ENCODE assay signal across 15 cellular contexts in genomic region chr17:35769895-35770486, GRCh38. TPM values are rescaled to one million over a fixed set of nuclear protein-coding genes. Genes with fewer than 3 reads are reported as not detected.
DNase-seq lines count a peak whose midpoint lies in the region; ATAC-seq, FAIRE-seq and TF ChIP-seq lines count a peak whose summit lies in the region.
"Had no signal": no experiment of that assay in that cellular context is flagged by ENCODE, and none has a peak within 500 bp of the region (broad histone marks: within the 10 kb centered on the region; RNA-seq: fewer than 3 reads in every experiment).

No MANE protein-coding gene starts in this region.

- no peak overlapping the region for H3K9ac ChIP-seq in K562 (ENCODE audit: insufficient read depth in 1 of 2, low read depth in 2 of 2, low read length in 2 of 2)

- CTCF ChIA-PET in K562 (lab: Yijun Ruan, JAX; ENCODE audit: low intra/inter-chr PET ratio), result no interaction called here

- H3K9me1 ChIP-seq in K562 (ENCODE audit: control insufficient read depth, insufficient read depth, low read length), result peaks cover 3% of the 10 kb centered on the region

- peaks cover 0 to 16% of the 10 kb centered on the region in 2 experiments; a peak in 2 of 5 replicates for H3K4me1 ChIP-seq in K562 (replicated peaks in 1 of 2; ENCODE audit: control insufficient read depth in 2 of 2, insufficient read depth in 2 of 2, low read length in 2 of 2)
- peaks cover 14% of the 10 kb centered on the region for H3K4me1 ChIP-seq in osteoblast (ENCODE audit: insufficient read depth, low read length)

- no peak for TF ChIP-seq POLR2A in K562 (conservative IDR thresholded peaks at IDR 0.05)

- H3K36me3 ChIP-seq in GM06990 (ENCODE audit: control insufficient read depth, insufficient read depth, low read length) (no peaks in the 10 kb centered on the region), K562 (ENCODE audit: control insufficient read depth, insufficient read depth, low read length) (no peaks in the 10 kb centered on the region), osteoblast (ENCODE audit: insufficient read depth, low read length) (no peaks in the 10 kb centered on the region)
- H3K36me3 ChIP-seq: colonic mucosa had no signal

- no peak for TF ChIP-seq EP300 in K562 (IDR thresholded peaks at IDR 0.05; ENCODE audit: low read length)

- H3K79me2 ChIP-seq in K562 (ENCODE audit: control insufficient read depth, insufficient read depth, low read length) (no peaks in the 10 kb centered on the region), osteoblast (ENCODE audit: insufficient read depth, low read length) (no peaks in the 10 kb centered on the region)

- H4K20me1 ChIP-seq in K562 (replicated peaks; ENCODE audit: control insufficient read depth, insufficient read depth, low read length) (no peaks in the 10 kb centered on the region; the same call in 1 of the 2 replicates), osteoblast (ENCODE audit: insufficient read depth, low read length) (no peaks in the 10 kb centered on the region)

- intact Hi-C loops in K562 (cut with micrococcal nuclease), result loop anchor here (10.0 kb wide), 1 partner anchor 175 kb away; the partner anchor contains the start of gene LYZL6

- H3K9me3 ChIP-seq in K562 (replicated peaks; ENCODE audit: control insufficient read depth, insufficient read depth, low read depth, low read length) (no peaks in the 10 kb centered on the region), osteoblast (ENCODE audit: low read depth, low read length) (no peaks in the 10 kb centered on the region)
- H3K9me3 ChIP-seq: colonic mucosa had no signal

- FAIRE-seq in K562 (lab: Jason Lieb, UNC), result no peak

- no TSS peak for BruUV-seq in K562 (replicated peaks; lab: Mats Ljungman, UMichigan)

- no peak for TF ChIP-seq RAD21 in K562 (CRISPR knock-in tag; conservative IDR thresholded peaks at IDR 0.05 in 1 of 2, IDR thresholded peaks at IDR 0.05 in 1 of 2)

- ATAC-seq in K562, result no peak
- ATAC-seq: esophagus mucosa had no signal

- H3K27ac ChIP-seq in K562 (ENCODE audit: extremely low read depth, low read depth, low read length) (no peak overlapping the region), osteoblast (ENCODE audit: low read depth, low read length) (no peak overlapping the region)
- H3K27ac ChIP-seq: colonic mucosa had no signal

- POLR2A ChIA-PET in K562 (lab: Yijun Ruan, JAX), result interaction anchor here (0.9 to 1.3 kb wide), 3 partner anchors 12 to 39 kb away, joined by 3 read pairs; partner anchors contain the start of gene TAF15

- H3K4me3 ChIP-seq in GM06990 (replicated peaks; ENCODE audit: low read depth, low read length), result no peak overlapping the region
- no peak overlapping the region for H3K4me3 ChIP-seq in HFF-Myc (replicated peaks; ENCODE audit: low read depth, low read length)
- H3K4me3 ChIP-seq in K562, result no peak overlapping the region
- no peak overlapping the region for H3K4me3 ChIP-seq in osteoblast (ENCODE audit: insufficient read depth, low read length)
- H3K4me3 ChIP-seq: colonic mucosa had no signal

- in situ Hi-C loops in K562 (cut with MboI), result loop anchor here (5.0 kb wide), 1 partner anchor 37 kb away; the partner anchor contains the start of gene TAF15

- WGBS in K562 (ENCODE audit: insufficient coverage, low coverage, missing lambda C conversion rate), result 52% methylated on average over 31 of the region's 48 CpGs

- H3K4me2 ChIP-seq in K562 (ENCODE audit: insufficient read depth, low read length) (no peak overlapping the region), osteoblast (ENCODE audit: insufficient read depth, low read length) (no peak overlapping the region)

- peaks cover 2% of the 10 kb centered on the region; the same call in 1 of the 2 replicates for H3K27me3 ChIP-seq in GM06990 (replicated peaks; ENCODE audit: control insufficient read depth, insufficient read depth, low read length)
- H3K27me3 ChIP-seq in K562 (ENCODE audit: control insufficient read depth in 2 of 2, insufficient read depth in 2 of 2, low read length in 2 of 2), result peaks cover 56 to 87% of the 10 kb centered on the region in 2 experiments; a peak in 4 of 5 replicates
- H3K27me3 ChIP-seq in osteoblast (ENCODE audit: insufficient read depth, low read length), result peaks cover 20% of the 10 kb centered on the region
- H3K27me3 ChIP-seq: colonic mucosa had no signal

- no peak for DNase-seq in GM06990 (ENCODE audit: extremely low read depth, insufficient read length)
- DNase-seq in HFF-Myc (ENCODE audit: extremely low read depth, low read depth), result no peak
- DNase-seq in K562 (ENCODE audit: extremely low read depth in 1 of 4, low spot score in 3 of 4), result no peak
- peak; percentile 23 for DNase-seq in osteoblast (ENCODE audit: insufficient read length, low spot score, missing footprints)
- DNase-seq in NCI-H2171 (lab: John Stamatoyannopoulos, UW), result no peak
- DNase-seq in effector CD4-positive, alpha-beta T cell, result no peak
- no peak for DNase-seq in activated effector memory CD4-positive, alpha-beta T cell treated with Interleukin-2 at 50 U/mL for 16 hours
- DNase-seq: activated CD4-positive, alpha-beta T cell treated with anti-CD3 and anti-CD28 coated beads, Interleukin-2, amount 50 U/mL, for 1 hour; colonic mucosa; hypothalamus; NCI-H1417 treated with DMSO at 0.1 percent for 48 hours; NCI-H510A treated with DMSO at 0.1 percent for 48 hours had no signal

- H2AFZ ChIP-seq in K562 (ENCODE audit: low read depth, low read length), result no peak overlapping the region
- no peak overlapping the region for H2AFZ ChIP-seq in osteoblast (ENCODE audit: low read length)

- TF ChIP-seq CTCF in GM06990 (IDR thresholded peaks at IDR 0.05; ENCODE audit: insufficient read depth, low read length, poor library complexity, severe bottlenecking) (peak; percentile 27), HFF-Myc (IDR thresholded peaks at IDR 0.05; ENCODE audit: low read depth, low read length, missing control alignments) (peak; percentile 32), K562 (IDR thresholded peaks at IDR 0.05 in 2 of 3, conservative IDR thresholded peaks at IDR 0.05 in 1 of 3; ENCODE audit: insufficient read depth in 2 of 3, low read depth in 1 of 3, low read length in 3 of 3) (peak; percentile 17 to 44 (median 30); a peak in 3 of 6 replicates), osteoblast (IDR thresholded peaks at IDR 0.05; ENCODE audit: extremely low read depth, low read depth, low read length) (no peak)

RNA-seq across cellular contexts. Expression of gene C17orf50, which starts 9.3 kb away (rescaled TPM):
- total RNA-seq in K562 (2011; cell fraction: chromatin; rRNA removed; ENCODE audit: low replicate concordance), result not detected in 2 replicates
- total RNA-seq in K562 (2011; cell fraction: nucleolus; rRNA removed), result not detected in 2 replicates
- not detected in 2 replicates for total RNA-seq in K562 (2011; cell fraction: nucleoplasm; rRNA removed)
- total RNA-seq in K562 (2014; rRNA removed) (not detected in 2 replicates), K562 (2014; rRNA removed; fragmentation: Illumina TruSeq; extraction: Trizol) (not detected in 2 replicates), K562 (2015; rRNA removed; fragmentation: Illumina TruSeq; extraction: Trizol) (not detected in 2 replicates), K562 (2021) (not detected in 2 replicates), osteoblast (not detected in 2 replicates)
- polyA plus RNA-seq in K562 (2011; rRNA removed) (not detected in 2 replicates), K562 (2014; fragmentation: Illumina TruSeq; extraction: Trizol) (not detected in 2 replicates), K562 (2014; fragmentation: Nextera tagmentation; extraction: Ambion mirVana) (not detected), K562 (2014; rRNA removed) (not detected in 2 replicates)
- not detected in 2 replicates for polyA plus RNA-seq in K562 (2011; cell fraction: cytosol; rRNA removed)
- not detected in 2 replicates for polyA plus RNA-seq in K562 (2011; cell fraction: nucleus; rRNA removed)
- not detected in 2 replicates for polyA plus RNA-seq in K562 (2012)
- polyA minus RNA-seq in K562 (2011; rRNA and poly(A)+ RNA removed), result not detected in 2 replicates
- polyA minus RNA-seq in K562 (2011; cell fraction: cytosol; rRNA and poly(A)+ RNA removed), result not detected in 2 replicates
- not detected in 2 replicates for polyA minus RNA-seq in K562 (2011; cell fraction: nucleus; rRNA and poly(A)+ RNA removed)
- total RNA-seq: colonic mucosa, esophagus mucosa, RPMI7951, temporal lobe had no signal

RNA-seq across cellular contexts. Expression of gene GAS2L2, which starts 17.0 kb away (rescaled TPM):
- 0.09 TPM in 1 of 2 replicates, not detected in the other for total RNA-seq in K562 (2011; cell fraction: chromatin; rRNA removed; ENCODE audit: low replicate concordance)
- not detected in 2 replicates for total RNA-seq in K562 (2011; cell fraction: nucleolus; rRNA removed)
- total RNA-seq in K562 (2011; cell fraction: nucleoplasm; rRNA removed), result not detected in 2 replicates
- total RNA-seq in K562 (2014; rRNA removed) (not detected in 2 replicates), K562 (2014; rRNA removed; fragmentation: Illumina TruSeq; extraction: Trizol) (not detected in 2 replicates), K562 (2015; rRNA removed; fragmentation: Illumina TruSeq; extraction: Trizol) (not detected in 2 replicates), K562 (2021) (not detected in 2 replicates), osteoblast (not detected in 2 replicates)
- polyA plus RNA-seq in K562 (2011; rRNA removed) (not detected in 2 replicates), K562 (2014; fragmentation: Illumina TruSeq; extraction: Trizol) (not detected in 2 replicates), K562 (2014; fragmentation: Nextera tagmentation; extraction: Ambion mirVana) (not detected), K562 (2014; rRNA removed) (not detected in 2 replicates)
- polyA plus RNA-seq in K562 (2011; cell fraction: cytosol; rRNA removed), result 0.01 TPM in 1 of 2 replicates, not detected in the other
- polyA plus RNA-seq in K562 (2011; cell fraction: nucleus; rRNA removed), result 0.03 and 0.10 TPM in 2 replicates
- polyA plus RNA-seq in K562 (2012), result 0.03 TPM in 1 of 2 replicates, not detected in the other
- not detected in 2 replicates for polyA minus RNA-seq in K562 (2011; rRNA and poly(A)+ RNA removed)
- polyA minus RNA-seq in K562 (2011; cell fraction: cytosol; rRNA and poly(A)+ RNA removed), result not detected in 2 replicates
- polyA minus RNA-seq in K562 (2011; cell fraction: nucleus; rRNA and poly(A)+ RNA removed), result not detected in 2 replicates
- total RNA-seq: esophagus mucosa, RPMI7951 had no signal

RNA-seq across cellular contexts. Expression of gene MMP28, which starts 25.4 kb away (rescaled TPM):
- total RNA-seq in K562 (2011; cell fraction: chromatin; rRNA removed; ENCODE audit: low replicate concordance), result not detected in 2 replicates
- not detected in 2 replicates for total RNA-seq in K562 (2011; cell fraction: nucleolus; rRNA removed)
- not detected in 2 replicates for total RNA-seq in K562 (2011; cell fraction: nucleoplasm; rRNA removed)
- total RNA-seq in K562 (2014; rRNA removed) (not detected in 2 replicates), K562 (2014; rRNA removed; fragmentation: Illumina TruSeq; extraction: Trizol) (not detected in 2 replicates), K562 (2015; rRNA removed; fragmentation: Illumina TruSeq; extraction: Trizol) (not detected in 2 replicates), K562 (2021) (not detected in 2 replicates), osteoblast (1.2 and 1.8 TPM in 2 replicates)
- polyA plus RNA-seq in K562 (2011; rRNA removed) (not detected in 2 replicates), K562 (2014; fragmentation: Illumina TruSeq; extraction: Trizol) (not detected in 2 replicates), K562 (2014; fragmentation: Nextera tagmentation; extraction: Ambion mirVana) (not detected), K562 (2014; rRNA removed) (not detected in 2 replicates)
- not detected in 2 replicates for polyA plus RNA-seq in K562 (2011; cell fraction: cytosol; rRNA removed)
- polyA plus RNA-seq in K562 (2011; cell fraction: nucleus; rRNA removed), result not detected in 2 replicates
- polyA plus RNA-seq in K562 (2012), result not detected in 2 replicates
- not detected in 2 replicates for polyA minus RNA-seq in K562 (2011; rRNA and poly(A)+ RNA removed)
- polyA minus RNA-seq in K562 (2011; cell fraction: cytosol; rRNA and poly(A)+ RNA removed), result not detected in 2 replicates
- 0.27 TPM in 1 of 2 replicates, not detected in the other for polyA minus RNA-seq in K562 (2011; cell fraction: nucleus; rRNA and poly(A)+ RNA removed)
- total RNA-seq: RPMI7951 had no signal

RNA-seq across cellular contexts. Expression of gene RASL10B, which starts 38.6 kb away (rescaled TPM):
- total RNA-seq in K562 (2011; cell fraction: chromatin; rRNA removed; ENCODE audit: low replicate concordance), result 0.32 TPM in 1 of 2 replicates, not detected in the other
- 0.17 and 1.4 TPM in 2 replicates for total RNA-seq in K562 (2011; cell fraction: nucleolus; rRNA removed)
- 0.81 TPM in 1 of 2 replicates, not detected in the other for total RNA-seq in K562 (2011; cell fraction: nucleoplasm; rRNA removed)
- total RNA-seq in K562 (2014; rRNA removed) (0.14 and 0.16 TPM in 2 replicates), K562 (2014; rRNA removed; fragmentation: Illumina TruSeq; extraction: Trizol) (0.04 and 0.06 TPM in 2 replicates), K562 (2015; rRNA removed; fragmentation: Illumina TruSeq; extraction: Trizol) (0.07 and 0.11 TPM in 2 replicates), K562 (2021) (0.11 and 0.22 TPM in 2 replicates), osteoblast (2.7 and 4.0 TPM in 2 replicates)
- polyA plus RNA-seq in K562 (2011; rRNA removed) (0.16 and 0.31 TPM in 2 replicates), K562 (2014; fragmentation: Illumina TruSeq; extraction: Trizol) (0.11 and 0.12 TPM in 2 replicates), K562 (2014; fragmentation: Nextera tagmentation; extraction: Ambion mirVana) (not detected), K562 (2014; rRNA removed) (0.03 and 0.27 TPM in 2 replicates)
- polyA plus RNA-seq in K562 (2011; cell fraction: cytosol; rRNA removed), result 0.15 and 0.46 TPM in 2 replicates
- 0.04 and 0.46 TPM in 2 replicates for polyA plus RNA-seq in K562 (2011; cell fraction: nucleus; rRNA removed)
- 0.08 and 0.16 TPM in 2 replicates for polyA plus RNA-seq in K562 (2012)
- 0.09 and 0.25 TPM in 2 replicates for polyA minus RNA-seq in K562 (2011; rRNA and poly(A)+ RNA removed)
- polyA minus RNA-seq in K562 (2011; cell fraction: cytosol; rRNA and poly(A)+ RNA removed), result not detected in 2 replicates
- 0.11 and 0.67 TPM in 2 replicates for polyA minus RNA-seq in K562 (2011; cell fraction: nucleus; rRNA and poly(A)+ RNA removed)

RNA-seq across cellular contexts. Expression of gene TAF15, which starts 39.3 kb away (rescaled TPM):
- 209 and 455 TPM in 2 replicates for total RNA-seq in K562 (2011; cell fraction: chromatin; rRNA removed; ENCODE audit: low replicate concordance)
- total RNA-seq in K562 (2011; cell fraction: nucleolus; rRNA removed), result 104 and 126 TPM in 2 replicates
- 198 and 253 TPM in 2 replicates for total RNA-seq in K562 (2011; cell fraction: nucleoplasm; rRNA removed)
- total RNA-seq in K562 (2014; rRNA removed) (50.2 and 54.5 TPM in 2 replicates), K562 (2014; rRNA removed; fragmentation: Illumina TruSeq; extraction: Trizol) (56.8 and 64.3 TPM in 2 replicates), K562 (2015; rRNA removed; fragmentation: Illumina TruSeq; extraction: Trizol) (45.9 and 50.7 TPM in 2 replicates), K562 (2021) (178 and 213 TPM in 2 replicates), osteoblast (53.3 and 55.0 TPM in 2 replicates)
- polyA plus RNA-seq in K562 (2011; rRNA removed) (60.0 and 77.7 TPM in 2 replicates), K562 (2014; fragmentation: Illumina TruSeq; extraction: Trizol) (267 and 272 TPM in 2 replicates), K562 (2014; fragmentation: Nextera tagmentation; extraction: Ambion mirVana) (10 to 100 TPM in 1 of 2 experiments, 1 to 10 TPM in 1; 4.1 to 22.7 TPM), K562 (2014; rRNA removed) (142 and 171 TPM in 2 replicates)
- 35.6 and 39.1 TPM in 2 replicates for polyA plus RNA-seq in K562 (2011; cell fraction: cytosol; rRNA removed)
- polyA plus RNA-seq in K562 (2011; cell fraction: nucleus; rRNA removed), result 59.8 and 89.8 TPM in 2 replicates
- 216 and 380 TPM in 2 replicates for polyA plus RNA-seq in K562 (2012)
- polyA minus RNA-seq in K562 (2011; rRNA and poly(A)+ RNA removed), result 105 and 122 TPM in 2 replicates
- polyA minus RNA-seq in K562 (2011; cell fraction: cytosol; rRNA and poly(A)+ RNA removed), result 44.4 and 68.8 TPM in 2 replicates
- 74.2 and 95.4 TPM in 2 replicates for polyA minus RNA-seq in K562 (2011; cell fraction: nucleus; rRNA and poly(A)+ RNA removed)
